Comparison of ENCODE assay signal across 1 cellular context in the genomic region with DNA sequence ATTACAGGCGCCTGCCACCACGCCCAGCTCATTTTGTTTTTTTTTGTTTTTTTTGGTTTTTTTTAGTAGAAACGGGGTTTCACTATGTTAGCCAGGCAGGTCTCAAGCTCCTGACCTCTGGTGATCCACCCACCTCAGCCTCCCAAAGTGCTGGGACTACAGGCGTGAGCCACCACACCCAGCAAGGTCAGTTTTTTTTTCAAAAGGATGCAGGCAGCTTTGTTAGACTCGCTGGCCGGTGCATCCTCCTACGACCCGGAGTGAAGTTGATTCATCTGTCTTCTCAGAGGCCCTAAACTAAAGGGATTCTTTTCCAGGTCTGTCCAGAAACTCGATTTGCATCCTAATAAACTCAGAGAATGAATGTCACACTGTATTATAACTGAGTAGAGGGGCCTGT.
TF ChIP-seq lines count a peak whose summit lies in the region.

No MANE protein-coding gene starts in this region.

TF ChIP-seq in IMR-90, 13 proteins besides CTCF, POLR2A, EP300 and RAD21:
- TF ChIP-seq SMC3 (IDR thresholded peaks at IDR 0.05; ENCODE audit: low read depth, low read length), result no peak
- TF ChIP-seq, protein P1, sequence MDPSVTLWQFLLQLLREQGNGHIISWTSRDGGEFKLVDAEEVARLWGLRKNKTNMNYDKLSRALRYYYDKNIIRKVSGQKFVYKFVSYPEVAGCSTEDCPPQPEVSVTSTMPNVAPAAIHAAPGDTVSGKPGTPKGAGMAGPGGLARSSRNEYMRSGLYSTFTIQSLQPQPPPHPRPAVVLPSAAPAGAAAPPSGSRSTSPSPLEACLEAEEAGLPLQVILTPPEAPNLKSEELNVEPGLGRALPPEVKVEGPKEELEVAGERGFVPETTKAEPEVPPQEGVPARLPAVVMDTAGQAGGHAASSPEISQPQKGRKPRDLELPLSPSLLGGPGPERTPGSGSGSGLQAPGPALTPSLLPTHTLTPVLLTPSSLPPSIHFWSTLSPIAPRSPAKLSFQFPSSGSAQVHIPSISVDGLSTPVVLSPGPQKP (IDR thresholded peaks at IDR 0.05; ENCODE audit: borderline replicate concordance, low read depth, low read length), result no peak
- TF ChIP-seq RFX5 (IDR thresholded peaks at IDR 0.05; ENCODE audit: low read depth, low read length), result no peak
- TF ChIP-seq MAZ (IDR thresholded peaks at IDR 0.05; ENCODE audit: borderline replicate concordance, low read depth, low read length), result no peak
- TF ChIP-seq BHLHE40 (IDR thresholded peaks at IDR 0.05; ENCODE audit: low read depth, low read length), result no peak
- no peak for TF ChIP-seq CHD1 (IDR thresholded peaks at IDR 0.05; ENCODE audit: low read depth, low read length)
- no peak for TF ChIP-seq FOS (IDR thresholded peaks at IDR 0.05; ENCODE audit: low read depth, low read length)
- TF ChIP-seq RCOR1 (IDR thresholded peaks at IDR 0.05; ENCODE audit: insufficient replicate concordance, low read length), result no peak
- TF ChIP-seq MAFK (IDR thresholded peaks at IDR 0.05; ENCODE audit: low read depth, low read length), result no peak
- no peak for TF ChIP-seq CEBPB (IDR thresholded peaks at IDR 0.05; ENCODE audit: low read depth, low read length)
- TF ChIP-seq MXI1 (IDR thresholded peaks at IDR 0.05; ENCODE audit: borderline replicate concordance, low read depth, low read length), result no peak
- TF ChIP-seq NFE2L2 (IDR thresholded peaks at IDR 0.05; ENCODE audit: low read depth, low read length), result no peak
- TF ChIP-seq, protein P2, sequence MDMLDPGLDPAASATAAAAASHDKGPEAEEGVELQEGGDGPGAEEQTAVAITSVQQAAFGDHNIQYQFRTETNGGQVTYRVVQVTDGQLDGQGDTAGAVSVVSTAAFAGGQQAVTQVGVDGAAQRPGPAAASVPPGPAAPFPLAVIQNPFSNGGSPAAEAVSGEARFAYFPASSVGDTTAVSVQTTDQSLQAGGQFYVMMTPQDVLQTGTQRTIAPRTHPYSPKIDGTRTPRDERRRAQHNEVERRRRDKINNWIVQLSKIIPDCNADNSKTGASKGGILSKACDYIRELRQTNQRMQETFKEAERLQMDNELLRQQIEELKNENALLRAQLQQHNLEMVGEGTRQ (IDR thresholded peaks at IDR 0.05; ENCODE audit: low read depth, low read length), result no peak
